Comparison of ENCODE assay signal across 14 cellular contexts in the genomic region with DNA sequence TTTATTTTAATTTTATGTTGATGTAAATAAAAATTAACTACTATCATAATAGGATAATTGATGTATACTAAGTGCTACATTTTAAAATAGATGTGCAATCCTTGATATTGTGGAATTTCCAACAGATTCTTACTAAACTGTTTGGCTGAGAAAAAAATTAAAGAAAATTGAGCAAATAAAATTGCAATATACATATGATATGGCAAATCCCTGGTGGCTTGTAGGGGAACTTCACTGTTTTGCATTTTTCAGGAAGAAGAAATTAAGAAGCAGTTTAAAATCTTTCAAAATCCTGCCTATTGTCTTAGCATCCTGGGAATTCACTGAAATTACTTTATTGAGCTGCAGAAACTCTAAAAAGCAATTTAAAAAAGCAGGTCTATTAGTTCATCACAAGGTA.
A peak's percentile ranks its signal among the peaks of the same experiment; 100 is the strongest.
DNase-seq lines count a peak whose midpoint lies in the region; ATAC-seq and TF ChIP-seq lines count a peak whose summit lies in the region.
"Had no signal": no experiment of that assay in that cellular context is flagged by ENCODE, and none has a peak within 500 bp of the region (broad histone marks: within the 10 kb centered on the region; RNA-seq: fewer than 3 reads in every experiment).

No MANE protein-coding gene starts in this region.

- ATAC-seq in GM23338 = no peak
- no peak for ATAC-seq in GM21447 (IDR thresholded peaks at IDR 0.05; ENCODE audit: unreplicated experiment)
- ATAC-seq: HCT116 had no signal

- DNase-seq in GM23338 (ENCODE audit: low spot score) = peak; percentile 11
- DNase-seq in astrocyte of the cerebellum (ENCODE audit: low read depth) = no peak
- no peak for DNase-seq in fibroblast of the aortic adventitia (ENCODE audit: low read depth)
- no peak for DNase-seq in progenitor cell of endocrine pancreas (ENCODE audit: low spot score, unreplicated experiment)
- DNase-seq in NCI-H2029 treated with DMSO at 0.1 percent for 48 hours (lab: John Stamatoyannopoulos, UW) = no peak
- no peak for DNase-seq in NCI-H2196 (lab: John Stamatoyannopoulos, UW; ENCODE audit: unreplicated experiment)
- DNase-seq: CD4-positive, CD25-positive, alpha-beta regulatory T cell; NCI-H1436; NCI-H2029; NCI-H2171 treated with DMSO at 0.1 percent for 48 hours; NCI-H774 had no signal

- no peak overlapping the region for H3K27ac Mint-ChIP-seq in GM23338
- H3K27ac Mint-ChIP-seq in progenitor cell of endocrine pancreas = no peak overlapping the region
- H3K27ac Mint-ChIP-seq: CD4-positive, CD25-positive, alpha-beta regulatory T cell had no signal

- H3F3A ChIP-seq in GM23338 (replicated peaks; ENCODE audit: low read depth) = no peaks in the 10 kb centered on the region

- no peaks in the 10 kb centered on the region for H3K9me3 Mint-ChIP-seq in GM23338
- no peaks in the 10 kb centered on the region for H3K9me3 Mint-ChIP-seq in progenitor cell of endocrine pancreas (ENCODE audit: low read depth)

- H3K27me3 ChIP-seq in GM23338 (ENCODE audit: insufficient read depth) = no peaks in the 10 kb centered on the region
- H3K27me3 ChIP-seq: SJSA1 had no signal

- H3K9me2 ChIP-seq in GM23338 (ENCODE audit: insufficient read depth) = no peaks in the 10 kb centered on the region

- H3K36me3 ChIP-seq in GM23338 (ENCODE audit: insufficient read depth) = no peaks in the 10 kb centered on the region
- H3K36me3 ChIP-seq: SJSA1 had no signal

- H3K79me2 ChIP-seq in GM23338 (replicated peaks; ENCODE audit: insufficient read depth) = no peaks in the 10 kb centered on the region

- no peak overlapping the region for H3K27ac ChIP-seq in GM23338 (ENCODE audit: low read depth)
- H3K27ac ChIP-seq: SJSA1 had no signal

- no peak overlapping the region for H3K4me3 ChIP-seq in GM23338
- no peak overlapping the region for H3K4me3 ChIP-seq in astrocyte of the cerebellum (ENCODE audit: low read depth, low read length)
- H3K4me3 ChIP-seq in fibroblast of the aortic adventitia (ENCODE audit: low read depth, low read length) = no peak overlapping the region
- H3K4me3 ChIP-seq: SJSA1 had no signal

- no peaks in the 10 kb centered on the region for H4K20me1 ChIP-seq in GM23338 (replicated peaks; ENCODE audit: insufficient read depth)

- H3K27me3 Mint-ChIP-seq in GM23338 (ENCODE audit: insufficient read depth, low read depth, poor library complexity) = no peaks in the 10 kb centered on the region
- no peaks in the 10 kb centered on the region for H3K27me3 Mint-ChIP-seq in progenitor cell of endocrine pancreas
- H3K27me3 Mint-ChIP-seq: CD4-positive, CD25-positive, alpha-beta regulatory T cell had no signal

- H2AFZ ChIP-seq in GM23338 = no peak overlapping the region

- in situ Hi-C loops in astrocyte of the cerebellum (cut with HindIII; ENCODE audit: low sequenced_read_pairs) = no loop called here

- H3K4me1 ChIP-seq in GM23338 (ENCODE audit: insufficient read depth) = no peaks in the 10 kb centered on the region
- H3K4me1 ChIP-seq: SJSA1 had no signal

- peaks cover 5% of the 10 kb centered on the region; the same call in 1 of the 3 replicates for H3K4me1 Mint-ChIP-seq in GM23338
- H3K4me1 Mint-ChIP-seq in progenitor cell of endocrine pancreas (ENCODE audit: low read depth) = peaks cover 5% of the 10 kb centered on the region
- H3K4me1 Mint-ChIP-seq: CD4-positive, CD25-positive, alpha-beta regulatory T cell had no signal

- no peak overlapping the region for H3K4me2 ChIP-seq in GM23338

- H3K4me3 Mint-ChIP-seq in GM23338 = no peak overlapping the region
- H3K4me3 Mint-ChIP-seq in progenitor cell of endocrine pancreas (ENCODE audit: low read depth) = no peak overlapping the region
- H3K4me3 Mint-ChIP-seq: CD4-positive, CD25-positive, alpha-beta regulatory T cell had no signal

- peak in 1 of 2 experiments; percentile 38; a peak in 1 of 4 replicates for TF ChIP-seq CTCF in GM23338 (conservative IDR thresholded peaks at IDR 0.05; ENCODE audit: low read depth in 2 of 2)
- TF ChIP-seq CTCF in astrocyte of the cerebellum (IDR thresholded peaks at IDR 0.05; ENCODE audit: low read depth, low read length, missing control alignments) = peak; percentile 18
- peak; percentile 39 for TF ChIP-seq CTCF in fibroblast of the aortic adventitia (IDR thresholded peaks at IDR 0.05; ENCODE audit: insufficient read depth, low read length)
- TF ChIP-seq CTCF in progenitor cell of endocrine pancreas (IDR thresholded peaks at IDR 0.05; ENCODE audit: unreplicated experiment) = peak; percentile 48

- H3K36me3 Mint-ChIP-seq in GM23338 (ENCODE audit: low read depth) (no peaks in the 10 kb centered on the region), progenitor cell of endocrine pancreas (ENCODE audit: insufficient read depth) (no peaks in the 10 kb centered on the region)
- H3K36me3 Mint-ChIP-seq: CD4-positive, CD25-positive, alpha-beta regulatory T cell had no signal

TF ChIP-seq in GM23338, 12 proteins besides CTCF, POLR2A, EP300 and RAD21 (continues in another document):
- TF ChIP-seq JUNB (IDR thresholded peaks at IDR 0.05; ENCODE audit: unreplicated experiment) (no peak), EZH2 (IDR thresholded peaks at IDR 0.05; ENCODE audit: low read depth, unreplicated experiment) (no peak), ZNF331 (CRISPR knock-in tag; IDR thresholded peaks at IDR 0.05; ENCODE audit: low read depth) (no peak), POLR2AphosphoS5 (IDR thresholded peaks at IDR 0.05; ENCODE audit: low read depth) (no peak), ETS1 (IDR thresholded peaks at IDR 0.05) (no peak)
- TF ChIP-seq, protein P1, sequence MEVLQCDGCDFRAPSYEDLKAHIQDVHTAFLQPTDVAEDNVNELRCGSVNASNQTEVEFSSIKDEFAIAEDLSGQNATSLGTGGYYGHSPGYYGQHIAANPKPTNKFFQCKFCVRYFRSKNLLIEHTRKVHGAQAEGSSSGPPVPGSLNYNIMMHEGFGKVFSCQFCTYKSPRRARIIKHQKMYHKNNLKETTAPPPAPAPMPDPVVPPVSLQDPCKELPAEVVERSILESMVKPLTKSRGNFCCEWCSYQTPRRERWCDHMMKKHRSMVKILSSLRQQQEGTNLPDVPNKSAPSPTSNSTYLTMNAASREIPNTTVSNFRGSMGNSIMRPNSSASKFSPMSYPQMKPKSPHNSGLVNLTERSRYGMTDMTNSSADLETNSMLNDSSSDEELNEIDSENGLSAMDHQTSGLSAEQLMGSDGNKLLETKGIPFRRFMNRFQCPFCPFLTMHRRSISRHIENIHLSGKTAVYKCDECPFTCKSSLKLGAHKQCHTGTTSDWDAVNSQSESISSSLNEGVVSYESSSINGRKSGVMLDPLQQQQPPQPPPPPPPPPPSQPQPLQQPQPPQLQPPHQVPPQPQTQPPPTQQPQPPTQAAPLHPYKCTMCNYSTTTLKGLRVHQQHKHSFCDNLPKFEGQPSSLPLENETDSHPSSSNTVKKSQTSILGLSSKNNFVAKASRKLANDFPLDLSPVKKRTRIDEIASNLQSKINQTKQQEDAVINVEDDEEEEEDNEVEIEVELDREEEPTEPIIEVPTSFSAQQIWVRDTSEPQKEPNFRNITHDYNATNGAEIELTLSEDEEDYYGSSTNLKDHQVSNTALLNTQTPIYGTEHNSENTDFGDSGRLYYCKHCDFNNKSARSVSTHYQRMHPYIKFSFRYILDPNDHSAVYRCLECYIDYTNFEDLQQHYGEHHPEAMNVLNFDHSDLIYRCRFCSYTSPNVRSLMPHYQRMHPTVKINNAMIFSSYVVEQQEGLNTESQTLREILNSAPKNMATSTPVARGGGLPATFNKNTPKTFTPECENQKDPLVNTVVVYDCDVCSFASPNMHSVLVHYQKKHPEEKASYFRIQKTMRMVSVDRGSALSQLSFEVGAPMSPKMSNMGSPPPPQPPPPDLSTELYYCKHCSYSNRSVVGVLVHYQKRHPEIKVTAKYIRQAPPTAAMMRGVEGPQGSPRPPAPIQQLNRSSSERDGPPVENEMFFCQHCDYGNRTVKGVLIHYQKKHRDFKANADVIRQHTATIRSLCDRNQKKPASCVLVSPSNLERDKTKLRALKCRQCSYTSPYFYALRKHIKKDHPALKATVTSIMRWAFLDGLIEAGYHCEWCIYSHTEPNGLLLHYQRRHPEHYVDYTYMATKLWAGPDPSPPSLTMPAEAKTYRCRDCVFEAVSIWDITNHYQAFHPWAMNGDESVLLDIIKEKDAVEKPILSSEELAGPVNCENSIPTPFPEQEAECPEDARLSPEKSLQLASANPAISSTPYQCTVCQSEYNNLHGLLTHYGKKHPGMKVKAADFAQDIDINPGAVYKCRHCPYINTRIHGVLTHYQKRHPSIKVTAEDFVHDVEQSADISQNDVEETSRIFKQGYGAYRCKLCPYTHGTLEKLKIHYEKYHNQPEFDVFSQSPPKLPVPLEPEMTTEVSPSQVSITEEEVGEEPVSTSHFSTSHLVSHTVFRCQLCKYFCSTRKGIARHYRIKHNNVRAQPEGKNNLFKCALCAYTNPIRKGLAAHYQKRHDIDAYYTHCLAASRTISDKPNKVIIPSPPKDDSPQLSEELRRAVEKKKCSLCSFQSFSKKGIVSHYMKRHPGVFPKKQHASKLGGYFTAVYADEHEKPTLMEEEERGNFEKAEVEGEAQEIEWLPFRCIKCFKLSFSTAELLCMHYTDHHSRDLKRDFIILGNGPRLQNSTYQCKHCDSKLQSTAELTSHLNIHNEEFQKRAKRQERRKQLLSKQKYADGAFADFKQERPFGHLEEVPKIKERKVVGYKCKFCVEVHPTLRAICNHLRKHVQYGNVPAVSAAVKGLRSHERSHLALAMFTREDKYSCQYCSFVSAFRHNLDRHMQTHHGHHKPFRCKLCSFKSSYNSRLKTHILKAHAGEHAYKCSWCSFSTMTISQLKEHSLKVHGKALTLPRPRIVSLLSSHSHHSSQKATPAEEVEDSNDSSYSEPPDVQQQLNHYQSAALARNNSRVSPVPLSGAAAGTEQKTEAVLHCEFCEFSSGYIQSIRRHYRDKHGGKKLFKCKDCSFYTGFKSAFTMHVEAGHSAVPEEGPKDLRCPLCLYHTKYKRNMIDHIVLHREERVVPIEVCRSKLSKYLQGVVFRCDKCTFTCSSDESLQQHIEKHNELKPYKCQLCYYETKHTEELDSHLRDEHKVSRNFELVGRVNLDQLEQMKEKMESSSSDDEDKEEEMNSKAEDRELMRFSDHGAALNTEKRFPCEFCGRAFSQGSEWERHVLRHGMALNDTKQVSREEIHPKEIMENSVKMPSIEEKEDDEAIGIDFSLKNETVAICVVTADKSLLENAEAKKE (CRISPR knock-in tag; IDR thresholded peaks at IDR 0.05) = no peak
